In genomic region chr2:43609304-43609883, GRCh38 we compare ENCODE assay signal across 8 cellular contexts. TPM values are rescaled to one million over a fixed set of nuclear protein-coding genes. Genes with fewer than 3 reads are reported as not detected.
DNase-seq lines count a peak whose midpoint lies in the region; ATAC-seq and TF ChIP-seq lines count a peak whose summit lies in the region.

No MANE protein-coding gene starts in this region.

- no peaks in the 10 kb centered on the region for H3K36me3 ChIP-seq in fibroblast of lung (ENCODE audit: control insufficient read depth, insufficient read depth, low read length)

- no peaks in the 10 kb centered on the region for H3K27me3 Mint-ChIP-seq in WTC11 (ENCODE audit: low read depth)
- peaks cover 6% of the 10 kb centered on the region in 2 donors for H3K27me3 Mint-ChIP-seq in natural killer cell treated with Interleukin-12 subunit alpha and Interleukin-12 subunit beta and Interleukin-15 and Interleukin-18, amount 100 ng/mL, for 72 hours

- H3K27ac ChIP-seq in fibroblast of lung (ENCODE audit: insufficient read depth, low read length): no peak overlapping the region

- DNase-seq in COLO829 (ENCODE audit: low spot score): peak; percentile 54
- DNase-seq in NCI-H1930 (lab: John Stamatoyannopoulos, UW): peak; percentile 27 to 41
- peak; percentile 22 for DNase-seq in WTC11 (ENCODE audit: low spot score)
- DNase-seq in fibroblast of lung (ENCODE audit: low read depth in 2 of 2): peak; percentile 34 to 62
- DNase-seq in natural killer cell treated with Interleukin-12 subunit alpha and Interleukin-12 subunit beta and Interleukin-15 and Interleukin-18, amount 100 ng/mL, for 72 hours (ENCODE audit: low spot score): no peak
- no peak for DNase-seq in ecto neural progenitor cell (ENCODE audit: low spot score)

- H3K27ac Mint-ChIP-seq in WTC11: no peak overlapping the region
- no peak overlapping the region for H3K27ac Mint-ChIP-seq in natural killer cell treated with Interleukin-12 subunit alpha and Interleukin-12 subunit beta and Interleukin-15 and Interleukin-18, amount 100 ng/mL, for 72 hours

- CTCF ChIA-PET in WTC11 (lab: Charles Lee): interaction anchor here (0.6 to 2.3 kb wide), 11 partner anchors 13 to 338 kb away, joined by 3 to 11 read pairs (median 4); partner anchors contain the start of genes DYNC2LI1, PLEKHH2 and THADA

- no peak overlapping the region for H3K4me3 ChIP-seq in fibroblast of lung (replicated peaks in 1 of 4; ENCODE audit: control extremely low read depth in 1 of 4, insufficient read depth in 1 of 4, low read depth in 3 of 4, low read length in 4 of 4)

- H3K4me2 ChIP-seq in fibroblast of lung (ENCODE audit: extremely low read depth, insufficient read depth, low read length): no peak overlapping the region

- H3K4me3 Mint-ChIP-seq in WTC11: no peak overlapping the region
- no peak overlapping the region for H3K4me3 Mint-ChIP-seq in natural killer cell treated with Interleukin-12 subunit alpha and Interleukin-12 subunit beta and Interleukin-15 and Interleukin-18, amount 100 ng/mL, for 72 hours

- POLR2A ChIA-PET in WTC11 (lab: Charles Lee): interaction anchor here (1.1 kb wide), 1 partner anchor 14 kb away, joined by 3 read pairs; the partner anchor contains the start of gene THADA

- no peaks in the 10 kb centered on the region for H3K79me2 ChIP-seq in fibroblast of lung (ENCODE audit: control insufficient read depth, insufficient read depth, low read length)

- no peak overlapping the region for H2AFZ ChIP-seq in fibroblast of lung (ENCODE audit: low read length)

- ATAC-seq in GM18909 (IDR thresholded peaks at IDR 0.05; ENCODE audit: poor library complexity, unreplicated experiment) (peak; percentile 59), WTC11 (peak; percentile 79), HG03521 (IDR thresholded peaks at IDR 0.05; ENCODE audit: unreplicated experiment) (no peak)
- peak; percentile 51 to 69 for ATAC-seq in natural killer cell treated with Interleukin-12 subunit alpha and Interleukin-12 subunit beta and Interleukin-15 and Interleukin-18, amount 100 ng/mL, for 72 hours

- peak; percentile 39 for TF ChIP-seq CTCF in WTC11 (IDR thresholded peaks at IDR 0.05)
- peak; percentile 55 to 65 for TF ChIP-seq CTCF in fibroblast of lung (conservative IDR thresholded peaks at IDR 0.05 in 1 of 2, IDR thresholded peaks at IDR 0.05 in 1 of 2; ENCODE audit: low read depth in 1 of 2, low read length in 2 of 2)

- no peaks in the 10 kb centered on the region for H3K9me3 Mint-ChIP-seq in WTC11
- no peaks in the 10 kb centered on the region for H3K9me3 Mint-ChIP-seq in natural killer cell treated with Interleukin-12 subunit alpha and Interleukin-12 subunit beta and Interleukin-15 and Interleukin-18, amount 100 ng/mL, for 72 hours

- no peaks in the 10 kb centered on the region for H3K36me3 Mint-ChIP-seq in WTC11
- H3K36me3 Mint-ChIP-seq in natural killer cell treated with Interleukin-12 subunit alpha and Interleukin-12 subunit beta and Interleukin-15 and Interleukin-18, amount 100 ng/mL, for 72 hours: no peaks in the 10 kb centered on the region

- no peaks in the 10 kb centered on the region for H3K4me1 ChIP-seq in fibroblast of lung (ENCODE audit: control insufficient read depth, extremely low read depth, insufficient read depth, low read length)

- H3K9ac ChIP-seq in fibroblast of lung (ENCODE audit: insufficient read depth, low read length): no peak overlapping the region

- peaks cover 19% of the 10 kb centered on the region for H3K4me1 Mint-ChIP-seq in WTC11
- peaks cover 2 to 4% of the 10 kb centered on the region in 2 donors for H3K4me1 Mint-ChIP-seq in natural killer cell treated with Interleukin-12 subunit alpha and Interleukin-12 subunit beta and Interleukin-15 and Interleukin-18, amount 100 ng/mL, for 72 hours (ENCODE audit: low read depth in 2 of 2)

- no peaks in the 10 kb centered on the region for H4K20me1 ChIP-seq in fibroblast of lung (ENCODE audit: control insufficient read depth, extremely low read depth, insufficient read depth, low read length)

- H3K27me3 ChIP-seq in fibroblast of lung (ENCODE audit: control insufficient read depth, insufficient read depth, low read length): no peaks in the 10 kb centered on the region

- H3K9me3 ChIP-seq in fibroblast of lung (ENCODE audit: control insufficient read depth, insufficient read depth, low read depth, low read length): no peaks in the 10 kb centered on the region

TF ChIP-seq in WTC11, 78 proteins besides CTCF, POLR2A, EP300 and RAD21 (continues in another document):
- TF ChIP-seq FOXK1 (CRISPR knock-in tag; IDR thresholded peaks at IDR 0.05) (no peak), ESRRA (CRISPR knock-in tag; IDR thresholded peaks at IDR 0.05; ENCODE audit: borderline replicate concordance) (no peak), CREM (CRISPR knock-in tag; IDR thresholded peaks at IDR 0.05) (no peak), ZNF671 (CRISPR knock-in tag; IDR thresholded peaks at IDR 0.05) (no peak), TCF7 (CRISPR knock-in tag; IDR thresholded peaks at IDR 0.05; ENCODE audit: low read depth) (no peak)
- TF ChIP-seq, protein P1, sequence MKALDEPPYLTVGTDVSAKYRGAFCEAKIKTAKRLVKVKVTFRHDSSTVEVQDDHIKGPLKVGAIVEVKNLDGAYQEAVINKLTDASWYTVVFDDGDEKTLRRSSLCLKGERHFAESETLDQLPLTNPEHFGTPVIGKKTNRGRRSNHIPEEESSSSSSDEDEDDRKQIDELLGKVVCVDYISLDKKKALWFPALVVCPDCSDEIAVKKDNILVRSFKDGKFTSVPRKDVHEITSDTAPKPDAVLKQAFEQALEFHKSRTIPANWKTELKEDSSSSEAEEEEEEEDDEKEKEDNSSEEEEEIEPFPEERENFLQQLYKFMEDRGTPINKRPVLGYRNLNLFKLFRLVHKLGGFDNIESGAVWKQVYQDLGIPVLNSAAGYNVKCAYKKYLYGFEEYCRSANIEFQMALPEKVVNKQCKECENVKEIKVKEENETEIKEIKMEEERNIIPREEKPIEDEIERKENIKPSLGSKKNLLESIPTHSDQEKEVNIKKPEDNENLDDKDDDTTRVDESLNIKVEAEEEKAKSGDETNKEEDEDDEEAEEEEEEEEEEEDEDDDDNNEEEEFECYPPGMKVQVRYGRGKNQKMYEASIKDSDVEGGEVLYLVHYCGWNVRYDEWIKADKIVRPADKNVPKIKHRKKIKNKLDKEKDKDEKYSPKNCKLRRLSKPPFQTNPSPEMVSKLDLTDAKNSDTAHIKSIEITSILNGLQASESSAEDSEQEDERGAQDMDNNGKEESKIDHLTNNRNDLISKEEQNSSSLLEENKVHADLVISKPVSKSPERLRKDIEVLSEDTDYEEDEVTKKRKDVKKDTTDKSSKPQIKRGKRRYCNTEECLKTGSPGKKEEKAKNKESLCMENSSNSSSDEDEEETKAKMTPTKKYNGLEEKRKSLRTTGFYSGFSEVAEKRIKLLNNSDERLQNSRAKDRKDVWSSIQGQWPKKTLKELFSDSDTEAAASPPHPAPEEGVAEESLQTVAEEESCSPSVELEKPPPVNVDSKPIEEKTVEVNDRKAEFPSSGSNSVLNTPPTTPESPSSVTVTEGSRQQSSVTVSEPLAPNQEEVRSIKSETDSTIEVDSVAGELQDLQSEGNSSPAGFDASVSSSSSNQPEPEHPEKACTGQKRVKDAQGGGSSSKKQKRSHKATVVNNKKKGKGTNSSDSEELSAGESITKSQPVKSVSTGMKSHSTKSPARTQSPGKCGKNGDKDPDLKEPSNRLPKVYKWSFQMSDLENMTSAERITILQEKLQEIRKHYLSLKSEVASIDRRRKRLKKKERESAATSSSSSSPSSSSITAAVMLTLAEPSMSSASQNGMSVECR (CRISPR knock-in tag; IDR thresholded peaks at IDR 0.05; ENCODE audit: borderline replicate concordance): no peak
- TF ChIP-seq, protein P2, sequence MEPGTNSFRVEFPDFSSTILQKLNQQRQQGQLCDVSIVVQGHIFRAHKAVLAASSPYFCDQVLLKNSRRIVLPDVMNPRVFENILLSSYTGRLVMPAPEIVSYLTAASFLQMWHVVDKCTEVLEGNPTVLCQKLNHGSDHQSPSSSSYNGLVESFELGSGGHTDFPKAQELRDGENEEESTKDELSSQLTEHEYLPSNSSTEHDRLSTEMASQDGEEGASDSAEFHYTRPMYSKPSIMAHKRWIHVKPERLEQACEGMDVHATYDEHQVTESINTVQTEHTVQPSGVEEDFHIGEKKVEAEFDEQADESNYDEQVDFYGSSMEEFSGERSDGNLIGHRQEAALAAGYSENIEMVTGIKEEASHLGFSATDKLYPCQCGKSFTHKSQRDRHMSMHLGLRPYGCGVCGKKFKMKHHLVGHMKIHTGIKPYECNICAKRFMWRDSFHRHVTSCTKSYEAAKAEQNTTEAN (CRISPR knock-in tag; IDR thresholded peaks at IDR 0.05): no peak

RNA-seq across cellular contexts. Expression of gene THADA, which starts 13.6 kb away (rescaled TPM):
- total RNA-seq in WTC11 (2021) (20.6 to 27.5 TPM (median 21.7 TPM) in 3 replicates), fibroblast of lung (32.4 and 36.2 TPM in 2 replicates)
- polyA plus RNA-seq in fibroblast of lung: 9.2 and 15.4 TPM in 2 replicates
- 9.8 and 11.7 TPM in 2 replicates for polyA plus RNA-seq in fibroblast of lung (2012)
- 84.3 and 118 TPM in 2 replicates for polyA minus RNA-seq in fibroblast of lung (ENCODE audit: low replicate concordance)
- 10 to 100 TPM; 23.7 to 69.5 TPM for total RNA-seq in natural killer cell treated with Interleukin-12 subunit alpha and Interleukin-12 subunit beta and Interleukin-15 and Interleukin-18, amount 100 ng/mL, for 72 hours

RNA-seq across cellular contexts. Expression of gene PLEKHH2, which starts 27.7 kb away (rescaled TPM):
- total RNA-seq in WTC11 (2021): 5.8 to 7.1 TPM (median 7.0 TPM) in 3 replicates
- 14.0 and 15.9 TPM in 2 replicates for total RNA-seq in fibroblast of lung
- polyA plus RNA-seq in fibroblast of lung: 4.3 and 6.9 TPM in 2 replicates
- 1.5 and 2.9 TPM in 2 replicates for polyA plus RNA-seq in fibroblast of lung (2012)
- 1.1 and 2.4 TPM in 2 replicates for polyA minus RNA-seq in fibroblast of lung (ENCODE audit: low replicate concordance)
- total RNA-seq in natural killer cell treated with Interleukin-12 subunit alpha and Interleukin-12 subunit beta and Interleukin-15 and Interleukin-18, amount 100 ng/mL, for 72 hours: under 1 TPM in 1 of 2 donors, not detected in 1; 0.26 TPM

Comparison
In these comparisons a context has a peak if more than half of its experiments do, and no peak if none do; other contexts are left out.
1. DNase-seq: peak in COLO829 (single experiment), NCI-H1930 (2 of 2), WTC11 (single experiment) and fibroblast of lung (2 of 2); none in natural killer cell treated with Interleukin-12 subunit alpha and Interleukin-12 subunit beta and Interleukin-15 and Interleukin-18, amount 100 ng/mL, for 72 hours (single experiment) and ecto neural progenitor cell (single experiment).